In the genomic region with DNA sequence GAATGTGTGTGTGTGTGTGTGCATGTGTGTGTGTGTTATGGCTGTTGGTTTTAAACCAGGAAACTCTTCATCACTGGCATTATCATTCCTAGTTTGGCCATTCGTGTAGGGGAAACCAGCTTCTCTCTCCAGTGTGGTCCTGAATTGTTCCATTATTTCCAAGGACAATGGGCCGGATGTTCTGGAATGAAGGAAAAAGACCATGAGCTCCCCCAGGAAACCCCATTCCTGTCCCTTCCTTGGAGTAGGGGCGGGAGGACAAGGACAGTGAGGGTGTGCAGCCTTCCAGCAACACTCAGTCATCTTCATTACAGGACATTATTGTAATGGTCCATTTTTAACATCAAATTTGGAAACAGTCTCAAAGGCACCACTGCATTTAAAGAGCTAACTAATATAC, we compare ENCODE assay signal across 20 cellular contexts.
DNase-seq lines count a peak whose midpoint lies in the region; ATAC-seq, FAIRE-seq and TF ChIP-seq lines count a peak whose summit lies in the region.
"Had no signal": no experiment of that assay in that cellular context is flagged by ENCODE, and none has a peak within 500 bp of the region (broad histone marks: within the 10 kb centered on the region; RNA-seq: fewer than 3 reads in every experiment).

No MANE protein-coding gene starts in this region.

- no peaks in the 10 kb centered on the region for H3K79me1 ChIP-seq in H9 (ENCODE audit: insufficient read depth, low read depth, low read length, poor library complexity, severe bottlenecking)
- no peaks in the 10 kb centered on the region for H3K79me1 ChIP-seq in neuronal stem cell (ENCODE audit: low read depth, low read length)

- POLR2A ChIA-PET in activated CD4-positive, alpha-beta memory T cell treated with anti-CD3 and anti-CD28 coated beads for 36 hours (lab: Charles Lee): interaction anchor here (0.6 kb wide), 1 partner anchor 169 kb away, joined by 3 read pairs; no protein-coding TSS in a partner anchor

- H2BK15ac ChIP-seq in H9 (ENCODE audit: low read depth, low read length) (no peak overlapping the region), neuronal stem cell (ENCODE audit: low read length) (no peak overlapping the region)

- H3K23ac ChIP-seq in H9 (ENCODE audit: insufficient read length, low read depth, low read length) (no peak overlapping the region), neuronal stem cell (ENCODE audit: low read depth, low read length, poor library complexity) (no peak overlapping the region)

- H3K4me2 ChIP-seq in H9 (ENCODE audit: insufficient read depth, insufficient read length, low read length) (no peak overlapping the region), astrocyte (ENCODE audit: low read length) (no peak overlapping the region), neuronal stem cell (ENCODE audit: insufficient read depth, low read length, poor library complexity, severe bottlenecking) (no peak overlapping the region)

- H3K27ac Mint-ChIP-seq in H9 (no peak overlapping the region; a peak in 1 of 7 replicates), astrocyte (ENCODE audit: unreplicated experiment) (no peak overlapping the region)
- H3K27ac Mint-ChIP-seq in stimulated activated naive CD8-positive, alpha-beta T cell treated with anti-CD3 and anti-CD28 coated beads, Interleukin-15, amount 100 ng/mL, for 72 hours: no peak overlapping the region
- no peak overlapping the region for H3K27ac Mint-ChIP-seq in activated CD4-positive, alpha-beta memory T cell treated with anti-CD3 and anti-CD28 coated beads for 36 hours
- H3K27ac Mint-ChIP-seq: CD8-positive, alpha-beta memory T cell had no signal

- H3K4me1 Mint-ChIP-seq in H9 (peaks cover 42 to 46% of the 10 kb centered on the region in 2 experiments), astrocyte (ENCODE audit: low read depth, unreplicated experiment) (peaks cover 6% of the 10 kb centered on the region)
- peaks cover 24% of the 10 kb centered on the region for H3K4me1 Mint-ChIP-seq in stimulated activated naive CD8-positive, alpha-beta T cell treated with anti-CD3 and anti-CD28 coated beads, Interleukin-15, amount 100 ng/mL, for 72 hours
- H3K4me1 Mint-ChIP-seq in activated CD4-positive, alpha-beta memory T cell treated with anti-CD3 and anti-CD28 coated beads for 36 hours (ENCODE audit: low read depth): peaks cover 23% of the 10 kb centered on the region

- no peak overlapping the region for H2AFZ ChIP-seq in H9 (ENCODE audit: low read length)
- no peak overlapping the region for H2AFZ ChIP-seq in astrocyte (ENCODE audit: low read depth, low read length)
- peak overlapping the region; percentile 58 for H2AFZ ChIP-seq in neuronal stem cell (ENCODE audit: low read length)

- H3K14ac ChIP-seq in H9 (ENCODE audit: insufficient read depth, low read length): no peak overlapping the region
- H3K14ac ChIP-seq in neuronal stem cell (ENCODE audit: low read length): no peak overlapping the region

- no peak for TF ChIP-seq CTCF in H9 (conservative IDR thresholded peaks at IDR 0.05)
- TF ChIP-seq CTCF in astrocyte (IDR thresholded peaks at IDR 0.05; ENCODE audit: insufficient read depth, low read depth, low read length): no peak

- H4K91ac ChIP-seq in H9 (ENCODE audit: insufficient read length, low read depth, low read length) (no peak overlapping the region), neuronal stem cell (ENCODE audit: low read depth, low read length, poor library complexity) (no peak overlapping the region)

- H3K27me3 ChIP-seq in H9 (ENCODE audit: insufficient read depth, low read length) (no peaks in the 10 kb centered on the region), astrocyte (ENCODE audit: insufficient read depth, low read length) (no peaks in the 10 kb centered on the region), neuronal stem cell (ENCODE audit: control insufficient read depth in 3 of 3, insufficient read depth in 3 of 3, low read depth in 1 of 3, low read length in 3 of 3) (peaks cover 0 to 3% (median 0%) of the 10 kb centered on the region in 3 experiments)

- FAIRE-seq in astrocyte (lab: Jason Lieb, UNC): no peak
- FAIRE-seq: GM12892, GM18507, K562, RCC 7860 had no signal

- DNase-seq in H9 (peak; percentile 15), astrocyte (ENCODE audit: low read depth) (peak; percentile 8), islet precursor cell (peak; percentile 28), neuronal stem cell (ENCODE audit: low spot score) (no peak)
- DNase-seq in stimulated activated CD4-positive, alpha-beta T cell treated with anti-CD3 and anti-CD28 coated beads, Interleukin-4, amount 100 ng/mL, for 24 hours: no peak
- no peak for DNase-seq in stimulated activated CD4-positive, alpha-beta T cell treated with anti-CD3 and anti-CD28 coated beads, Interleukin-12 subunit alpha, Interleukin-12 subunit beta, amount 100 ng/mL, for 4 hours
- no peak for DNase-seq in stimulated activated naive CD8-positive, alpha-beta T cell treated with anti-CD3 and anti-CD28 coated beads, Interleukin-15, amount 100 ng/mL, for 72 hours
- no peak for DNase-seq in activated CD4-positive, alpha-beta memory T cell treated with anti-CD3 and anti-CD28 coated beads for 36 hours
- DNase-seq: C1 segment of cervical spinal cord; CD8-positive, alpha-beta memory T cell; DMS53; NCI-H1105; NCI-H1694 treated with DMSO at 0.1 percent for 48 hours; NCI-H510A; NCI-H774; SHP77 treated with DMSO at 0.1 percent for 48 hours had no signal

- H3K9ac ChIP-seq in H9 (ENCODE audit: extremely low read depth, insufficient read length, low read length) (no peak overlapping the region), astrocyte (ENCODE audit: low read length) (no peak overlapping the region), neuronal stem cell (ENCODE audit: low read depth, low read length, poor library complexity) (no peak overlapping the region)

- H3K36me3 Mint-ChIP-seq in H9 (ENCODE audit: insufficient read depth in 1 of 3, low read depth in 3 of 3): no peaks in the 10 kb centered on the region
- no peaks in the 10 kb centered on the region for H3K36me3 Mint-ChIP-seq in astrocyte (ENCODE audit: low read depth, unreplicated experiment)
- H3K36me3 Mint-ChIP-seq in activated CD4-positive, alpha-beta memory T cell treated with anti-CD3 and anti-CD28 coated beads for 36 hours: no peaks in the 10 kb centered on the region

- H3K4ac ChIP-seq in H9 (ENCODE audit: low read depth, low read length) (no peak overlapping the region), neuronal stem cell (ENCODE audit: low read length) (no peak overlapping the region)

- H3T11ph ChIP-seq in H9 (ENCODE audit: low read length): peak overlapping the region; percentile 12

- H3K18ac ChIP-seq in H9 (ENCODE audit: insufficient read length, low read depth, low read length) (no peak overlapping the region), neuronal stem cell (ENCODE audit: low read length) (no peak overlapping the region)

- no CpG with 5 or more reads among the region's 3 CpGs for WGBS in H9 (ENCODE audit: extremely low coverage, insufficient read length, low lambda C conversion rate)
- WGBS in neuronal stem cell (ENCODE audit: extremely low coverage in 2 of 2, insufficient read length in 2 of 2, insufficient replicate concordance in 1 of 2), 2 donors: no CpG with 5 or more reads among the region's 3 CpGs

- H3K4me1 ChIP-seq in H9 (ENCODE audit: insufficient read depth, low read length): peaks cover 7% of the 10 kb centered on the region
- peaks cover 7% of the 10 kb centered on the region for H3K4me1 ChIP-seq in astrocyte (ENCODE audit: insufficient read depth, low read length)
- peaks cover 9 to 16% of the 10 kb centered on the region in 2 donors for H3K4me1 ChIP-seq in neuronal stem cell (ENCODE audit: control insufficient read depth in 2 of 2, insufficient read depth in 1 of 2, low read depth in 1 of 2, low read length in 2 of 2)

- no peak for ATAC-seq in stimulated activated naive CD8-positive, alpha-beta T cell treated with anti-CD3 and anti-CD28 coated beads, Interleukin-15, amount 100 ng/mL, for 72 hours
- ATAC-seq: K562 had no signal

- intact Hi-C loops in activated CD4-positive, alpha-beta memory T cell treated with anti-CD3 and anti-CD28 coated beads for 36 hours (cut with micrococcal nuclease): no loop called here

- no peaks in the 10 kb centered on the region for H3K36me3 ChIP-seq in astrocyte (ENCODE audit: insufficient read depth, low read length)
- no peaks in the 10 kb centered on the region for H3K36me3 ChIP-seq in neuronal stem cell (replicated peaks in 1 of 2; ENCODE audit: control insufficient read depth in 2 of 2, insufficient read depth in 2 of 2, low read length in 2 of 2)

- H3K9me3 Mint-ChIP-seq in H9 (no peaks in the 10 kb centered on the region), astrocyte (ENCODE audit: unreplicated experiment) (no peaks in the 10 kb centered on the region)
- no peaks in the 10 kb centered on the region for H3K9me3 Mint-ChIP-seq in stimulated activated naive CD8-positive, alpha-beta T cell treated with anti-CD3 and anti-CD28 coated beads, Interleukin-15, amount 100 ng/mL, for 72 hours
- no peaks in the 10 kb centered on the region for H3K9me3 Mint-ChIP-seq in activated CD4-positive, alpha-beta memory T cell treated with anti-CD3 and anti-CD28 coated beads for 36 hours
- H3K9me3 Mint-ChIP-seq: CD8-positive, alpha-beta memory T cell had no signal

- no peak overlapping the region for H2BK120ac ChIP-seq in H9 (ENCODE audit: low read depth, low read length, poor library complexity, severe bottlenecking)
- no peak overlapping the region for H2BK120ac ChIP-seq in neuronal stem cell (ENCODE audit: low read depth, low read length)

- no peak overlapping the region for H2BK12ac ChIP-seq in H9 (ENCODE audit: insufficient read length, low read depth, low read length)
- no peak overlapping the region for H2BK12ac ChIP-seq in neuronal stem cell (ENCODE audit: low read length)

- no peaks in the 10 kb centered on the region for H3K79me2 ChIP-seq in H9 (ENCODE audit: insufficient read depth, low read length)
- no peaks in the 10 kb centered on the region for H3K79me2 ChIP-seq in astrocyte (ENCODE audit: insufficient read depth, low read length)

- H3K9me3 ChIP-seq in H9 (ENCODE audit: control insufficient read depth, low read depth, low read length) (no peaks in the 10 kb centered on the region), astrocyte (ENCODE audit: insufficient read depth, low read depth, low read length) (no peaks in the 10 kb centered on the region), neuronal stem cell (replicated peaks in 1 of 2; ENCODE audit: control insufficient read depth in 2 of 2, insufficient read depth in 1 of 2, low read depth in 1 of 2, low read length in 2 of 2) (no peaks in the 10 kb centered on the region)

- H4K5ac ChIP-seq in H9 (ENCODE audit: insufficient read length, low read depth, low read length): no peak overlapping the region

- peaks cover 6% of the 10 kb centered on the region for H3K23me2 ChIP-seq in H9 (ENCODE audit: insufficient read length, low read depth, low read length, poor library complexity, severe bottlenecking)

- H3K4me3 Mint-ChIP-seq in H9 (no peak overlapping the region), astrocyte (ENCODE audit: unreplicated experiment) (no peak overlapping the region)
- no peak overlapping the region for H3K4me3 Mint-ChIP-seq in stimulated activated naive CD8-positive, alpha-beta T cell treated with anti-CD3 and anti-CD28 coated beads, Interleukin-15, amount 100 ng/mL, for 72 hours
- H3K4me3 Mint-ChIP-seq in activated CD4-positive, alpha-beta memory T cell treated with anti-CD3 and anti-CD28 coated beads for 36 hours: no peak overlapping the region
- H3K4me3 Mint-ChIP-seq: CD8-positive, alpha-beta memory T cell had no signal

- H3K27me3 Mint-ChIP-seq in H9 (ENCODE audit: low read depth) (peaks cover 21% of the 10 kb centered on the region), astrocyte (ENCODE audit: low read depth, unreplicated experiment) (peaks cover 15% of the 10 kb centered on the region)
- peaks cover 21% of the 10 kb centered on the region for H3K27me3 Mint-ChIP-seq in stimulated activated naive CD8-positive, alpha-beta T cell treated with anti-CD3 and anti-CD28 coated beads, Interleukin-15, amount 100 ng/mL, for 72 hours
- H3K27me3 Mint-ChIP-seq in activated CD4-positive, alpha-beta memory T cell treated with anti-CD3 and anti-CD28 coated beads for 36 hours: peaks cover 6% of the 10 kb centered on the region

- H4K20me1 ChIP-seq in H9 (ENCODE audit: control insufficient read depth, insufficient read depth, insufficient read length) (peaks cover 2% of the 10 kb centered on the region), astrocyte (ENCODE audit: insufficient read depth, low read length) (no peaks in the 10 kb centered on the region)

- no peak overlapping the region for H3K56ac ChIP-seq in H9 (ENCODE audit: insufficient read length, low read depth, low read length)

- H3K27ac ChIP-seq in H9 (ENCODE audit: insufficient read length, low read depth, low read length) (no peak overlapping the region), astrocyte (ENCODE audit: low read depth, low read length) (no peak overlapping the region), neuronal stem cell (replicated peaks; ENCODE audit: low read length) (no peak overlapping the region)

- H2BK5ac ChIP-seq in H9 (ENCODE audit: insufficient read length, low read length): no peak overlapping the region
- no peak overlapping the region for H2BK5ac ChIP-seq in neuronal stem cell (ENCODE audit: low read length)

- H2AK5ac ChIP-seq in H9 (ENCODE audit: insufficient read length, low read length): no peak overlapping the region
- H2AK5ac ChIP-seq in neuronal stem cell (ENCODE audit: low read depth, low read length): no peak overlapping the region

- no peak overlapping the region for H4K8ac ChIP-seq in H9 (replicated peaks; ENCODE audit: insufficient read length, low read depth, low read length)
- H4K8ac ChIP-seq in neuronal stem cell (ENCODE audit: low read depth, low read length): no peak overlapping the region

- no peak overlapping the region for H2BK20ac ChIP-seq in H9 (ENCODE audit: low read depth, low read length, poor library complexity, severe bottlenecking)

- H3K4me3 ChIP-seq in astrocyte (ENCODE audit: insufficient read depth, low read depth, low read length) (no peak overlapping the region), neuronal stem cell (ENCODE audit: low read length in 2 of 2) (no peak overlapping the region)
- H3K4me3 ChIP-seq: K562 had no signal

- CTCF ChIA-PET in activated CD4-positive, alpha-beta memory T cell treated with anti-CD3 and anti-CD28 coated beads for 36 hours (lab: Charles Lee): interaction anchor here (0.6 to 7.2 kb wide), 7 partner anchors 9 to 702 kb away, joined by 3 to 218 read pairs (median 6); partner anchors contain the start of gene LRRK1

Comparison
In these comparisons a context has a peak if more than half of its experiments do, and no peak if none do; other contexts are left out.
1. DNase-seq: peak in H9 (single experiment), astrocyte (single experiment) and islet precursor cell (single experiment); none in neuronal stem cell (single experiment), stimulated activated CD4-positive, alpha-beta T cell treated with anti-CD3 and anti-CD28 coated beads, Interleukin-4, amount 100 ng/mL, for 24 hours (single experiment), stimulated activated CD4-positive, alpha-beta T cell treated with anti-CD3 and anti-CD28 coated beads, Interleukin-12 subunit alpha, Interleukin-12 subunit beta, amount 100 ng/mL, for 4 hours (single experiment), stimulated activated naive CD8-positive, alpha-beta T cell treated with anti-CD3 and anti-CD28 coated beads, Interleukin-15, amount 100 ng/mL, for 72 hours (0 of 2) and activated CD4-positive, alpha-beta memory T cell treated with anti-CD3 and anti-CD28 coated beads for 36 hours (single experiment).